15 cellular contexts compared by ENCODE assay signal in the genomic region with DNA sequence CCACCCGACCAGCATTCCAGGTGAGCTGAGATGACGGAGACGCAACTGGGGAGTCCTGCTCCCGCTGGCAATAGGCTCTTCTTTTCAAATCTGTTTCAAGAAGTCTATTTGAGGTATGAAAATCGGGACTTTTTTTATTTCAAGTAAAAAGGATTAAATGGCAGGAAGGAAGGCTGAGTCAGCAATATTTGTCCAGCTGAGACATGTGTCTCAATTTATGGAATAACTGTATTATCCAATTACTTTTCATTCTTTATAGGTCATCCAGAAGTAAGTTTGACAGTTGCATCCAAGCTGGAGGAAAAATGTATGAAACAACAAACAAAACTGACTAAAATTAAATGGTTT.
DNase-seq lines count a peak whose midpoint lies in the region; ATAC-seq and TF ChIP-seq lines count a peak whose summit lies in the region.
"Had no signal": no experiment of that assay in that cellular context is flagged by ENCODE, and none has a peak within 500 bp of the region (broad histone marks: within the 10 kb centered on the region; RNA-seq: fewer than 3 reads in every experiment).

No MANE protein-coding gene starts in this region.

- ATAC-seq in HG02588 (IDR thresholded peaks at IDR 0.05; ENCODE audit: unreplicated experiment) (no peak), GM18867 (IDR thresholded peaks at IDR 0.05; ENCODE audit: unreplicated experiment) (no peak), T-cell (replicated peaks in 1 of 4) (no peak)
- ATAC-seq: natural killer cell had no signal

- H3K36me3 Mint-ChIP-seq in nephron (ENCODE audit: low read depth) (no peaks in the 10 kb centered on the region), T-cell (no peaks in the 10 kb centered on the region)
- H3K36me3 Mint-ChIP-seq: natural killer cell had no signal

- H3K4me1 Mint-ChIP-seq in nephron: peaks cover 13% of the 10 kb centered on the region
- H3K4me1 Mint-ChIP-seq in T-cell: no peaks in the 10 kb centered on the region
- H3K4me1 Mint-ChIP-seq: activated B cell treated with CpG ODN at 0.5 μM for 24 hours, natural killer cell had no signal

- POLR2A ChIA-PET in A673 (lab: Charles Lee; ENCODE audit: low non-redundant PET) (no interaction called here), T-cell (lab: Charles Lee) (no interaction called here)

- peaks cover 22% of the 10 kb centered on the region for H3K4me1 ChIP-seq in A673 (ENCODE audit: insufficient read depth, low read length, poor library complexity, severe bottlenecking)
- peaks cover 5% of the 10 kb centered on the region; the same call in 1 of the 2 replicates for H3K4me1 ChIP-seq in SJCRH30
- H3K4me1 ChIP-seq: Peyer's patch had no signal

- H3K27ac Mint-ChIP-seq in nephron (peak overlapping the region; percentile 74 to 92 (median 84)), T-cell (no peak overlapping the region)
- H3K27ac Mint-ChIP-seq: activated B cell treated with CpG ODN at 0.5 μM for 24 hours, natural killer cell had no signal

- intact Hi-C loops in A673 (cut with micrococcal nuclease; ENCODE audit: unreplicated experiment): no loop called here

- no peaks in the 10 kb centered on the region for H3K27me3 Mint-ChIP-seq in nephron (ENCODE audit: low read depth)
- peaks cover 0 to 3% of the 10 kb centered on the region in 2 donors for H3K27me3 Mint-ChIP-seq in T-cell
- H3K27me3 Mint-ChIP-seq: activated B cell treated with CpG ODN at 0.5 μM for 24 hours had no signal

- no TSS peak for BruUV-seq in A673 (replicated peaks; lab: Mats Ljungman, UMichigan)

- H3K4me3 Mint-ChIP-seq in nephron (peak overlapping the region in 2 of 3 experiments; percentile 2 to 5), T-cell (no peak overlapping the region)
- H3K4me3 Mint-ChIP-seq: activated B cell treated with CpG ODN at 0.5 μM for 24 hours, natural killer cell had no signal

- H3K9me3 Mint-ChIP-seq in nephron (no peaks in the 10 kb centered on the region), T-cell (peaks cover 0 to 13% (median 2%) of the 10 kb centered on the region in 3 donors)
- H3K9me3 Mint-ChIP-seq: activated B cell treated with CpG ODN at 0.5 μM for 24 hours had no signal

- H3K4me3 ChIP-seq in A673 (ENCODE audit: low read depth, low read length, poor library complexity, severe bottlenecking): peak overlapping the region; percentile 11
- H3K4me3 ChIP-seq in SJCRH30: peak overlapping the region; percentile 32
- H3K4me3 ChIP-seq: esophagus muscularis mucosa, Peyer's patch, thoracic aorta had no signal

- DNase-seq in A673 (ENCODE audit: low spot score) (peak; percentile 59), SJCRH30 (no peak), fibroblast of gingiva (ENCODE audit: low read depth) (peak; percentile 68), DMS 273 treated with DMSO at 0.1 percent for 48 hours (lab: John Stamatoyannopoulos, UW) (no peak), T-cell (no peak)
- DNase-seq: activated B cell treated with CpG ODN at 0.5 μM for 24 hours; activated effector memory CD4-positive, alpha-beta T cell treated with Interleukin-2 at 50 U/mL for 16 hours; natural killer cell; Peyer's patch; stimulated activated CD4-positive, alpha-beta T cell treated with anti-CD3 and anti-CD28 coated beads, Interleukin-2, amount 100 ng/mL, for 24 hours had no signal

- H3K27ac ChIP-seq in A673 (ENCODE audit: low read depth, low read length, poor library complexity, severe bottlenecking) (peak overlapping the region; percentile 77), SJCRH30 (peak overlapping the region; percentile 49; the same call in 1 of the 2 replicates)
- H3K27ac ChIP-seq: esophagus muscularis mucosa, Peyer's patch, thoracic aorta had no signal

- TF ChIP-seq CTCF in A673 (conservative IDR thresholded peaks at IDR 0.05; ENCODE audit: low read depth, low read length): no peak
- TF ChIP-seq CTCF in nephron (IDR thresholded peaks at IDR 0.05; ENCODE audit: unreplicated experiment in 3 of 3): no peak

- H3K36me3 ChIP-seq in A673 (ENCODE audit: insufficient read depth, low read length, poor library complexity, severe bottlenecking) (no peaks in the 10 kb centered on the region), SJCRH30 (no peaks in the 10 kb centered on the region)
- H3K36me3 ChIP-seq: esophagus muscularis mucosa, Peyer's patch, thoracic aorta had no signal

- H3K27me3 ChIP-seq in A673 (replicated peaks; ENCODE audit: insufficient read depth, low read depth, low read length, poor library complexity) (no peaks in the 10 kb centered on the region), SJCRH30 (no peaks in the 10 kb centered on the region)
- H3K27me3 ChIP-seq: esophagus muscularis mucosa, Peyer's patch had no signal

- CTCF ChIA-PET in A673 (lab: Charles Lee) (no interaction called here), T-cell (lab: Charles Lee) (no interaction called here)

- H3K9me3 ChIP-seq in A673 (ENCODE audit: low read depth, low read length, poor library complexity, severe bottlenecking): no peaks in the 10 kb centered on the region
- H3K9me3 ChIP-seq in SJCRH30 (replicated peaks): no peaks in the 10 kb centered on the region
- H3K9me3 ChIP-seq: esophagus muscularis mucosa, Peyer's patch, thoracic aorta had no signal

Comparison
In these comparisons a context has a peak if more than half of its experiments do, and no peak if none do; other contexts are left out.
1. DNase-seq: peak in A673 (single experiment) and fibroblast of gingiva (single experiment); none in SJCRH30 (0 of 2), DMS 273 treated with DMSO at 0.1 percent for 48 hours (single experiment) and T-cell (0 of 34).
2. H3K27ac Mint-ChIP-seq: peak in nephron (3 of 3); none in T-cell (0 of 2).
3. H3K4me3 Mint-ChIP-seq: peak in nephron (2 of 3); none in T-cell (0 of 3).